ENCODE assay signal across 1 cellular context in the genomic region with DNA sequence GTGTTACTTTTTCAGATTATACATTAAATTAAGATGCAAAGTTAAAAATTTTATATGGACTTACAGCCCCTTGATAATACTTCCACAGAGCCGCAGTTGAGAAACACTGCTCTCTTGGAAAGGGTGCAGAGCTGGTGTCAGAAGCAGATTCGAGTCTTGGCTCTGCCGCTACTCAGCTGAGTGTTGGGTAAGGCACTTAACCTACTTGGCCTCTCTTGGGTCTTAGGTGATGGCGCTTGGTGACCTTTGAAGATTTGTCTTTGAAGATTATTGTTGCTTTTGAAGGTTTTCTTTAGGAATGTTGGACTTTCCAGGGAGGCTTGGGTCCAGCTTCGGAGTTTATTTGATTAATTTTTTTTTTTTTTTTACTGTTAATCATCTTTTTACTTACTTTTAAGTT.
TF ChIP-seq lines count a peak whose summit lies in the region.

No MANE protein-coding gene starts in this region.

TF ChIP-seq in WTC11, 78 proteins besides CTCF, POLR2A, EP300 and RAD21 (continued from another document):
- TF ChIP-seq SP1 (CRISPR knock-in tag; conservative IDR thresholded peaks at IDR 0.05) = no peak
- no peak for TF ChIP-seq NR1H2 (CRISPR knock-in tag; IDR thresholded peaks at IDR 0.05)
- no peak for TF ChIP-seq GTF2I (CRISPR knock-in tag; conservative IDR thresholded peaks at IDR 0.05)
- TF ChIP-seq OVOL2 (CRISPR knock-in tag; IDR thresholded peaks at IDR 0.05; ENCODE audit: borderline replicate concordance) = no peak
- TF ChIP-seq, protein P1, sequence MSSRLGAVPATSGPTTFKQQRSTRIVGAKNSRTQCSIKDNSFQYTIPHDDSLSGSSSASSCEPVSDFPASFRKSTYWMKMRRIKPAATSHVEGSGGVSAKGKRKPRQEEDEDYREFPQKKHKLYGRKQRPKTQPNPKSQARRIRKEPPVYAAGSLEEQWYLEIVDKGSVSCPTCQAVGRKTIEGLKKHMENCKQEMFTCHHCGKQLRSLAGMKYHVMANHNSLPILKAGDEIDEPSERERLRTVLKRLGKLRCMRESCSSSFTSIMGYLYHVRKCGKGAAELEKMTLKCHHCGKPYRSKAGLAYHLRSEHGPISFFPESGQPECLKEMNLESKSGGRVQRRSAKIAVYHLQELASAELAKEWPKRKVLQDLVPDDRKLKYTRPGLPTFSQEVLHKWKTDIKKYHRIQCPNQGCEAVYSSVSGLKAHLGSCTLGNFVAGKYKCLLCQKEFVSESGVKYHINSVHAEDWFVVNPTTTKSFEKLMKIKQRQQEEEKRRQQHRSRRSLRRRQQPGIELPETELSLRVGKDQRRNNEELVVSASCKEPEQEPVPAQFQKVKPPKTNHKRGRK (CRISPR knock-in tag; IDR thresholded peaks at IDR 0.05; ENCODE audit: borderline replicate concordance) = no peak
- TF ChIP-seq, protein P2, sequence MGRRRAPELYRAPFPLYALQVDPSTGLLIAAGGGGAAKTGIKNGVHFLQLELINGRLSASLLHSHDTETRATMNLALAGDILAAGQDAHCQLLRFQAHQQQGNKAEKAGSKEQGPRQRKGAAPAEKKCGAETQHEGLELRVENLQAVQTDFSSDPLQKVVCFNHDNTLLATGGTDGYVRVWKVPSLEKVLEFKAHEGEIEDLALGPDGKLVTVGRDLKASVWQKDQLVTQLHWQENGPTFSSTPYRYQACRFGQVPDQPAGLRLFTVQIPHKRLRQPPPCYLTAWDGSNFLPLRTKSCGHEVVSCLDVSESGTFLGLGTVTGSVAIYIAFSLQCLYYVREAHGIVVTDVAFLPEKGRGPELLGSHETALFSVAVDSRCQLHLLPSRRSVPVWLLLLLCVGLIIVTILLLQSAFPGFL (CRISPR knock-in tag; IDR thresholded peaks at IDR 0.05; ENCODE audit: borderline replicate concordance) = no peak
- no peak for TF ChIP-seq RELA (CRISPR knock-in tag; IDR thresholded peaks at IDR 0.05; ENCODE audit: borderline replicate concordance)
- TF ChIP-seq GRHL2 (CRISPR knock-in tag; IDR thresholded peaks at IDR 0.05; ENCODE audit: insufficient replicate concordance, severe bottlenecking) = no peak
- TF ChIP-seq, protein P3, sequence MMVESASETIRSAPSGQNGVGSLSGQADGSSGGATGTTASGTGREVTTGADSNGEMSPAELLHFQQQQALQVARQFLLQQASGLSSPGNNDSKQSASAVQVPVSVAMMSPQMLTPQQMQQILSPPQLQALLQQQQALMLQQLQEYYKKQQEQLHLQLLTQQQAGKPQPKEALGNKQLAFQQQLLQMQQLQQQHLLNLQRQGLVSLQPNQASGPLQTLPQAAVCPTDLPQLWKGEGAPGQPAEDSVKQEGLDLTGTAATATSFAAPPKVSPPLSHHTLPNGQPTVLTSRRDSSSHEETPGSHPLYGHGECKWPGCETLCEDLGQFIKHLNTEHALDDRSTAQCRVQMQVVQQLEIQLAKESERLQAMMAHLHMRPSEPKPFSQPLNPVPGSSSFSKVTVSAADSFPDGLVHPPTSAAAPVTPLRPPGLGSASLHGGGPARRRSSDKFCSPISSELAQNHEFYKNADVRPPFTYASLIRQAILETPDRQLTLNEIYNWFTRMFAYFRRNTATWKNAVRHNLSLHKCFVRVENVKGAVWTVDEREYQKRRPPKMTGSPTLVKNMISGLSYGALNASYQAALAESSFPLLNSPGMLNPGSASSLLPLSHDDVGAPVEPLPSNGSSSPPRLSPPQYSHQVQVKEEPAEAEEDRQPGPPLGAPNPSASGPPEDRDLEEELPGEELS (CRISPR knock-in tag; IDR thresholded peaks at IDR 0.05) = no peak
- TF ChIP-seq ZNF232 (CRISPR knock-in tag; IDR thresholded peaks at IDR 0.05) = no peak
- TF ChIP-seq TEAD1 (CRISPR knock-in tag; IDR thresholded peaks at IDR 0.05) = no peak
